Comparison of ENCODE assay signal across 1 cellular context in the genomic region with DNA sequence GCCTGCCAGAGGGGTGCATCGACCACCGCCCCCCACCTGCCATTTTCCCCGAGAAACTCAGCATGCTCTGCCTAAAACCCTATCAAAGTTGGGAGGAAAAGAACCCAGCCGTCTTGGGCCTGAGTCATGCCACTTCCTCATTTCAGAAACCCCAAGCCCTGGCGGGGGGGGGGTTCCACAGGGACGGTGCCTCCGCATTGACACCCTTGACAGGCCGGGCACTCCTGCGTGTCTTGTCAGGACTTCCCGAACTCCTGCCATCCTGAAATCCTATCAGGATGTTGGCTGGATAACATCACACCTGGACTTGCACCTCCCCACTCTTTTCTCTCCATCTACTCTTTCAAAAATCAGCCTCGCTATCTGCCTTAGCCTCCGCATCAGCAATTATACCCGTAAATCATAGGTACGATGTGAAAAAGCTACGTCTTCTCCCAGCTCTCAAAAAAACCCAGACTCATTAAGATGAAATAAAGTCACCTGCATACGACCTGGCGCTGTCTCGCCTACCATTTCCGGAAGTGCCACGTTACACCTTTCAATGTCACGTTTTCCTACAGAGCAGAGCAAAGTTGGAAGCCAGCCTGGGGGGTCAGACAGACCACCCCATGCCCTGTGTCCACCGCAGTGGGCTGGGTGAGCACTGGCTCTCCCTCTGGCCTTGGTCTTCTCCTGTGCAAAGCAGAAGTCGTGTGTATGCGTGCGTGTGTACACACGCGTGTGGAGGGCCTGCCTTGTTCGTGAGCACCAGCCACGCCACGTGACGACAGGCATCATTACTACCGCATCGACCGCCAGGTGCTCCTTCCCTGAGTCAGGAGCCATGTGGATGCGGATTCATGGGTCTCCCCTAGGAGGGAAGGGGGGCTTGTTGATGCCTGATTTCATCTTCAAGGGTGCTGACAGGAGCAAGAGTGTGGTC.
TF ChIP-seq lines count a peak whose summit lies in the region.

No MANE protein-coding gene starts in this region.

TF ChIP-seq in K562, 482 proteins besides CTCF, POLR2A, EP300 and RAD21 (continued from another document and continues in another):
- TF ChIP-seq, protein P1, sequence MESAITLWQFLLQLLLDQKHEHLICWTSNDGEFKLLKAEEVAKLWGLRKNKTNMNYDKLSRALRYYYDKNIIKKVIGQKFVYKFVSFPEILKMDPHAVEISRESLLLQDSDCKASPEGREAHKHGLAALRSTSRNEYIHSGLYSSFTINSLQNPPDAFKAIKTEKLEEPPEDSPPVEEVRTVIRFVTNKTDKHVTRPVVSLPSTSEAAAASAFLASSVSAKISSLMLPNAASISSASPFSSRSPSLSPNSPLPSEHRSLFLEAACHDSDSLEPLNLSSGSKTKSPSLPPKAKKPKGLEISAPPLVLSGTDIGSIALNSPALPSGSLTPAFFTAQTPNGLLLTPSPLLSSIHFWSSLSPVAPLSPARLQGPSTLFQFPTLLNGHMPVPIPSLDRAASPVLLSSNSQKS (CRISPR knock-in tag; IDR thresholded peaks at IDR 0.05), result no peak
- no peak for TF ChIP-seq FOXJ2 (tag; IDR thresholded peaks at IDR 0.05)
- TF ChIP-seq ETV1 (tag; conservative IDR thresholded peaks at IDR 0.05; ENCODE audit: low read depth), result no peak
- TF ChIP-seq, protein P2, sequence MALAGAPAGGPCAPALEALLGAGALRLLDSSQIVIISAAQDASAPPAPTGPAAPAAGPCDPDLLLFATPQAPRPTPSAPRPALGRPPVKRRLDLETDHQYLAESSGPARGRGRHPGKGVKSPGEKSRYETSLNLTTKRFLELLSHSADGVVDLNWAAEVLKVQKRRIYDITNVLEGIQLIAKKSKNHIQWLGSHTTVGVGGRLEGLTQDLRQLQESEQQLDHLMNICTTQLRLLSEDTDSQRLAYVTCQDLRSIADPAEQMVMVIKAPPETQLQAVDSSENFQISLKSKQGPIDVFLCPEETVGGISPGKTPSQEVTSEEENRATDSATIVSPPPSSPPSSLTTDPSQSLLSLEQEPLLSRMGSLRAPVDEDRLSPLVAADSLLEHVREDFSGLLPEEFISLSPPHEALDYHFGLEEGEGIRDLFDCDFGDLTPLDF (CRISPR knock-in tag; IDR thresholded peaks at IDR 0.05), result no peak
- TF ChIP-seq, protein P3, sequence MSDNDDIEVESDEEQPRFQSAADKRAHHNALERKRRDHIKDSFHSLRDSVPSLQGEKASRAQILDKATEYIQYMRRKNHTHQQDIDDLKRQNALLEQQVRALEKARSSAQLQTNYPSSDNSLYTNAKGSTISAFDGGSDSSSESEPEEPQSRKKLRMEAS (CRISPR knock-in tag; IDR thresholded peaks at IDR 0.05), result peak; percentile 48; the same call in 1 of the 2 replicates
- TF ChIP-seq KDM4B (IDR thresholded peaks at IDR 0.05; ENCODE audit: borderline replicate concordance in 2 of 2, low read depth in 1 of 2), result no peak
- no peak for TF ChIP-seq PTBP1 (IDR thresholded peaks at IDR 0.05; ENCODE audit: low read depth, low read length)
- TF ChIP-seq SMARCA4 (IDR thresholded peaks at IDR 0.05), result peak; percentile 38; the same call in 1 of the 2 replicates
- no peak for TF ChIP-seq SAFB2 (IDR thresholded peaks at IDR 0.05; ENCODE audit: borderline replicate concordance, low read depth, low read length, severe bottlenecking)
- TF ChIP-seq HDAC3 (IDR thresholded peaks at IDR 0.05; ENCODE audit: borderline replicate concordance, partially characterized antibody), result no peak
- TF ChIP-seq, protein P4, sequence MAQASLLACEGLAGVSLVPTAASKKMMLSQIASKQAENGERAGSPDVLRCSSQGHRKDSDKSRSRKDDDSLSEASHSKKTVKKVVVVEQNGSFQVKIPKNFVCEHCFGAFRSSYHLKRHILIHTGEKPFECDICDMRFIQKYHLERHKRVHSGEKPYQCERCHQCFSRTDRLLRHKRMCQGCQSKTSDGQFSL (CRISPR knock-in tag; IDR thresholded peaks at IDR 0.05), result peak; percentile 96
- TF ChIP-seq, protein P4 (tag; IDR thresholded peaks at IDR 0.05), result no peak
- no peak for TF ChIP-seq PCBP1 (IDR thresholded peaks at IDR 0.05; ENCODE audit: low read depth, low read length, poor library complexity, severe bottlenecking)
- TF ChIP-seq L3MBTL2 (IDR thresholded peaks at IDR 0.05), result no peak
- TF ChIP-seq, protein P5, sequence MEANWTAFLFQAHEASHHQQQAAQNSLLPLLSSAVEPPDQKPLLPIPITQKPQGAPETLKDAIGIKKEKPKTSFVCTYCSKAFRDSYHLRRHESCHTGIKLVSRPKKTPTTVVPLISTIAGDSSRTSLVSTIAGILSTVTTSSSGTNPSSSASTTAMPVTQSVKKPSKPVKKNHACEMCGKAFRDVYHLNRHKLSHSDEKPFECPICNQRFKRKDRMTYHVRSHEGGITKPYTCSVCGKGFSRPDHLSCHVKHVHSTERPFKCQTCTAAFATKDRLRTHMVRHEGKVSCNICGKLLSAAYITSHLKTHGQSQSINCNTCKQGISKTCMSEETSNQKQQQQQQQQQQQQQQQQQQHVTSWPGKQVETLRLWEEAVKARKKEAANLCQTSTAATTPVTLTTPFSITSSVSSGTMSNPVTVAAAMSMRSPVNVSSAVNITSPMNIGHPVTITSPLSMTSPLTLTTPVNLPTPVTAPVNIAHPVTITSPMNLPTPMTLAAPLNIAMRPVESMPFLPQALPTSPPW (CRISPR knock-in tag; IDR thresholded peaks at IDR 0.05), result peak; percentile 94
- TF ChIP-seq ETV5 (CRISPR knock-in tag; IDR thresholded peaks at IDR 0.05; ENCODE audit: low read depth), result no peak
- TF ChIP-seq NR3C1 (CRISPR knock-in tag; IDR thresholded peaks at IDR 0.05), result no peak
- TF ChIP-seq HMG20B (CRISPR knock-in tag; IDR thresholded peaks at IDR 0.05), result no peak
- TF ChIP-seq, protein P6, sequence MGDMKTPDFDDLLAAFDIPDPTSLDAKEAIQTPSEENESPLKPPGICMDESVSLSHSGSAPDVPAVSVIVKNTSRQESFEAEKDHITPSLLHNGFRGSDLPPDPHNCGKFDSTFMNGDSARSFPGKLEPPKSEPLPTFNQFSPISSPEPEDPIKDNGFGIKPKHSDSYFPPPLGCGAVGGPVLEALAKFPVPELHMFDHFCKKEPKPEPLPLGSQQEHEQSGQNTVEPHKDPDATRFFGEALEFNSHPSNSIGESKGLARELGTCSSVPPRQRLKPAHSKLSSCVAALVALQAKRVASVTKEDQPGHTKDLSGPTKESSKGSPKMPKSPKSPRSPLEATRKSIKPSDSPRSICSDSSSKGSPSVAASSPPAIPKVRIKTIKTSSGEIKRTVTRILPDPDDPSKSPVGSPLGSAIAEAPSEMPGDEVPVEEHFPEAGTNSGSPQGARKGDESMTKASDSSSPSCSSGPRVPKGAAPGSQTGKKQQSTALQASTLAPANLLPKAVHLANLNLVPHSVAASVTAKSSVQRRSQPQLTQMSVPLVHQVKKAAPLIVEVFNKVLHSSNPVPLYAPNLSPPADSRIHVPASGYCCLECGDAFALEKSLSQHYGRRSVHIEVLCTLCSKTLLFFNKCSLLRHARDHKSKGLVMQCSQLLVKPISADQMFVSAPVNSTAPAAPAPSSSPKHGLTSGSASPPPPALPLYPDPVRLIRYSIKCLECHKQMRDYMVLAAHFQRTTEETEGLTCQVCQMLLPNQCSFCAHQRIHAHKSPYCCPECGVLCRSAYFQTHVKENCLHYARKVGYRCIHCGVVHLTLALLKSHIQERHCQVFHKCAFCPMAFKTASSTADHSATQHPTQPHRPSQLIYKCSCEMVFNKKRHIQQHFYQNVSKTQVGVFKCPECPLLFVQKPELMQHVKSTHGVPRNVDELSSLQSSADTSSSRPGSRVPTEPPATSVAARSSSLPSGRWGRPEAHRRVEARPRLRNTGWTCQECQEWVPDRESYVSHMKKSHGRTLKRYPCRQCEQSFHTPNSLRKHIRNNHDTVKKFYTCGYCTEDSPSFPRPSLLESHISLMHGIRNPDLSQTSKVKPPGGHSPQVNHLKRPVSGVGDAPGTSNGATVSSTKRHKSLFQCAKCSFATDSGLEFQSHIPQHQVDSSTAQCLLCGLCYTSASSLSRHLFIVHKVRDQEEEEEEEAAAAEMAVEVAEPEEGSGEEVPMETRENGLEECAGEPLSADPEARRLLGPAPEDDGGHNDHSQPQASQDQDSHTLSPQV (IDR thresholded peaks at IDR 0.05), result no peak
- no peak for TF ChIP-seq EP400 (IDR thresholded peaks at IDR 0.05)
- TF ChIP-seq CHD1 (IDR thresholded peaks at IDR 0.05; ENCODE audit: low read length), result no peak
- no peak for TF ChIP-seq ZBTB5 (IDR thresholded peaks at IDR 0.05)
- TF ChIP-seq ASH1L (IDR thresholded peaks at IDR 0.05; ENCODE audit: borderline replicate concordance, low read depth, partially characterized antibody), result no peak
- TF ChIP-seq CCNT2 (IDR thresholded peaks at IDR 0.05; ENCODE audit: borderline replicate concordance, extremely low read depth, insufficient read length, low read depth, low read length), result no peak
- TF ChIP-seq SAFB (IDR thresholded peaks at IDR 0.05; ENCODE audit: borderline replicate concordance, low read depth, low read length), result no peak
- no peak for TF ChIP-seq ZKSCAN3 (CRISPR knock-in tag; IDR thresholded peaks at IDR 0.05)
- TF ChIP-seq ZNF76 (CRISPR knock-in tag; IDR thresholded peaks at IDR 0.05; ENCODE audit: borderline replicate concordance), result no peak
- no peak for TF ChIP-seq TCF7 (IDR thresholded peaks at IDR 0.05; ENCODE audit: borderline replicate concordance)
- TF ChIP-seq, protein P7, sequence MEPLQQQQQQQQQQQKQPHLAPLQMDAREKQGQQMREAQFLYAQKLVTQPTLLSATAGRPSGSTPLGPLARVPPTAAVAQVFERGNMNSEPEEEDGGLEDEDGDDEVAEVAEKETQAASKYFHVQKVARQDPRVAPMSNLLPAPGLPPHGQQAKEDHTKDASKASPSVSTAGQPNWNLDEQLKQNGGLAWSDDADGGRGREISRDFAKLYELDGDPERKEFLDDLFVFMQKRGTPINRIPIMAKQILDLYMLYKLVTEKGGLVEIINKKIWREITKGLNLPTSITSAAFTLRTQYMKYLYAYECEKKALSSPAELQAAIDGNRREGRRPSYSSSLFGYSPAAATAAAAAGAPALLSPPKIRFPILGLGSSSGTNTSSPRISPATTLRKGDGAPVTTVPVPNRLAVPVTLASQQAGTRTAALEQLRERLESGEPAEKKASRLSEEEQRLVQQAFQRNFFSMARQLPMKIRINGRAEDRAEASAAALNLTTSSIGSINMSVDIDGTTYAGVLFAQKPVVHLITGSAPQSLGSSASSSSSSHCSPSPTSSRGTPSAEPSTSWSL (CRISPR knock-in tag; IDR thresholded peaks at IDR 0.05; ENCODE audit: borderline replicate concordance), result no peak
- no peak for TF ChIP-seq ZNF318 (IDR thresholded peaks at IDR 0.05; ENCODE audit: borderline replicate concordance in 1 of 2, low read depth in 1 of 2)
- no peak for TF ChIP-seq HDAC2 (IDR thresholded peaks at IDR 0.05)
- TF ChIP-seq CBFA2T2 (conservative IDR thresholded peaks at IDR 0.05), result no peak
